Comparison of ENCODE assay signal across 8 cellular contexts in the genomic region with DNA sequence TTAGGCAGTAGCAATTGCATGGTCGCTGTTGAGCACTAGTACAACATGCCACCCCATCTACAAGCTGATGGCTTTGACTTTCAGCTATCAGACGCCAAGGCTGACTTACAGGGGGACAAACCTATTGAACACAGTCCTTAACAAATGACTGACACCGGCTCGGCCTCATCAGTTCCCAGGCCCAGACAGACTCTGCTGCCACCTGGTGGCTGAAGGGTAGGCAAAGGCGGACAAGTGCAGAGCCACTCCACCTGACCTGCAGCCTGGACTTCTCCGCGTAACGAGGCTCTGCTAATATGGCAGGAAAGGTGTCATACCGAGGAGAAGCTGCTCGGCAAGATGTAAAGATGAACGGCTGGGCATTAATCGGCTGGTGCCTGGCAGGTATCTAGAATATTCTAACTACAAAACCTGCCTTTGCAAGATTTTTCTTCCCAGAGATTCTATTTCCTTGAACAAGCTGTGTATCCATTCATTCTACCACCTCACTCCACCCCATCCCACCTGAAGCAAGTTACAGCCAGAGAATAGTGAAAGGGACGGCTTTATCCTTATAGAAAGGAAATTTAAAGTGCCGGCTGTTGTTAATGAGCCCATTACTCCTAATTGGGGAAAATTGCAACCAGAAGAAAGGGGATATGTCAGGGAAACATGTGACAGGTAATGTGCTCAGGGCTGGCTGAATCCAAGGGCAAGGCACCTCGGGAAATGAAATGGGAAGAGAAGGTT.
DNase-seq lines count a peak whose midpoint lies in the region; ATAC-seq and TF ChIP-seq lines count a peak whose summit lies in the region.

No MANE protein-coding gene starts in this region.

- ATAC-seq in HG03139 (IDR thresholded peaks at IDR 0.05; ENCODE audit: unreplicated experiment): peak; percentile 91
- ATAC-seq in upper lobe of right lung: peak; percentile 92
- ATAC-seq in HG03045 (IDR thresholded peaks at IDR 0.05; ENCODE audit: unreplicated experiment): no peak

- H3K27ac Mint-ChIP-seq in osteocyte (ENCODE audit: unreplicated experiment): no peak overlapping the region

- no peak overlapping the region for H3K27ac ChIP-seq in upper lobe of right lung

- H3K27me3 ChIP-seq in upper lobe of right lung: no peaks in the 10 kb centered on the region

- H3K9me3 ChIP-seq in upper lobe of right lung: no peaks in the 10 kb centered on the region

- no peaks in the 10 kb centered on the region for H3K27me3 Mint-ChIP-seq in osteocyte (ENCODE audit: unreplicated experiment)

- DNase-seq in GF-D8 (lab: John Stamatoyannopoulos, UW) (peak; percentile 9), NCI-H526 (lab: John Stamatoyannopoulos, UW) (peak; percentile 81 to 95), activated T-cell treated with anti-CD3 and anti-CD28 coated beads for 1 hour (ENCODE audit: low read depth) (peak; percentile 58), fibroblast of the aortic adventitia (ENCODE audit: low read depth) (peak; percentile 52), osteocyte (ENCODE audit: extremely low spot score, unreplicated experiment) (peak; percentile 93), upper lobe of right lung (peak; percentile 87)

- H3K4me1 ChIP-seq in upper lobe of right lung: peaks cover 6% of the 10 kb centered on the region

- TF ChIP-seq CTCF in fibroblast of the aortic adventitia (IDR thresholded peaks at IDR 0.05; ENCODE audit: insufficient read depth, low read length): peak; percentile 87
- peak; percentile 98 for TF ChIP-seq CTCF in osteocyte (IDR thresholded peaks at IDR 0.05)
- TF ChIP-seq CTCF in upper lobe of right lung (IDR thresholded peaks at IDR 0.05): peak; percentile 79

- H3K4me3 Mint-ChIP-seq in osteocyte (ENCODE audit: unreplicated experiment): no peak overlapping the region

- no peaks in the 10 kb centered on the region for H3K9me3 Mint-ChIP-seq in osteocyte (ENCODE audit: unreplicated experiment)

- intact Hi-C loops in upper lobe of right lung (cut with DNase I): no loop called here

- no peak overlapping the region for H3K4me3 ChIP-seq in fibroblast of the aortic adventitia (ENCODE audit: low read depth, low read length)
- H3K4me3 ChIP-seq in upper lobe of right lung: no peak overlapping the region

- H3K4me1 Mint-ChIP-seq in osteocyte (ENCODE audit: unreplicated experiment): peaks cover 13% of the 10 kb centered on the region

- H3K36me3 ChIP-seq in upper lobe of right lung: no peaks in the 10 kb centered on the region

- H3K36me3 Mint-ChIP-seq in osteocyte (ENCODE audit: unreplicated experiment): no peaks in the 10 kb centered on the region

Comparison
In these comparisons a context has a peak if more than half of its experiments do, and no peak if none do; other contexts are left out.
1. DNase-seq: peak in every context shown above with its lines; median percentile 93 in osteocyte; 88 in NCI-H526; 87 in upper lobe of right lung; 58 in activated T-cell treated with anti-CD3 and anti-CD28 coated beads for 1 hour; 52 in fibroblast of the aortic adventitia; 9 in GF-D8.